ENCODE assay signal across 8 cellular contexts in the genomic region with DNA sequence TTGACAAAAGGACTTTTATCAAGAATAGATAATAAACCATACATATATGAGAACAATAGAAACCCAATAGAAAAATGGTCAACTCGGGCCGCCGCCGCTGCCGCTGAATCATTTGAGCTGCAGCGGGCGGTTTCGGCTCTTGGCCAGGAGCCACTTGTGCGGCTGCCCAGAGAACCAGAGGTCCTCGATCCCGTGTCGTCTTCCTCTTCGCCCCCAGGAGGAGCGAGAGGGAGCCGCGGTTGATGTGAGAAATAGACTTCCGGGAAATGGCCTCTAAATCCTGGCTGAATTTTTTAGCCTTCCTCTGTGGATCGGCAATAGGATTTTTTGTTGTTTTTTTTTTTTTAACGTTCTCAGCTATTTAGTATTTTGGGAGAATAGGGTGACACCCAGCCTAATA. TPM values are rescaled to one million over a fixed set of nuclear protein-coding genes. Genes with fewer than 3 reads are reported as not detected.
A peak's percentile ranks its signal among the peaks of the same experiment; 100 is the strongest.
DNase-seq lines count a peak whose midpoint lies in the region; ATAC-seq, FAIRE-seq and TF ChIP-seq lines count a peak whose summit lies in the region.

No MANE protein-coding gene starts in this region.

- intact Hi-C loops in natural killer cell (cut with micrococcal nuclease): no loop called here

- TF ChIP-seq EP300 in upper lobe of left lung (IDR thresholded peaks at IDR 0.05): no peak

- no peak for TF ChIP-seq CTCF in foreskin fibroblast (IDR thresholded peaks at IDR 0.05; ENCODE audit: low read depth, low read length)
- no peak for TF ChIP-seq CTCF in natural killer cell (IDR thresholded peaks at IDR 0.05)
- no peak for TF ChIP-seq CTCF in upper lobe of left lung (IDR thresholded peaks at IDR 0.05)

- H3K9me3 Mint-ChIP-seq in activated T-cell treated with anti-CD3 and anti-CD28 coated beads, Interleukin-2, amount 50 U/mL, for 4 hours: no peaks in the 10 kb centered on the region
- no peaks in the 10 kb centered on the region for H3K9me3 Mint-ChIP-seq in natural killer cell

- no peaks in the 10 kb centered on the region for H3K36me3 ChIP-seq in upper lobe of left lung

- H3K27ac ChIP-seq in upper lobe of left lung: no peak overlapping the region

- ATAC-seq in activated T-cell treated with anti-CD3 and anti-CD28 coated beads, Interleukin-2, amount 50 U/mL, for 4 hours: peak; percentile 48 to 52
- ATAC-seq in natural killer cell (peak; percentile 48 to 69 (median 65)), upper lobe of left lung (ENCODE audit: low FRiP score in 2 of 2) (peak; percentile 78 to 95), GM19324 (IDR thresholded peaks at IDR 0.05; ENCODE audit: low FRiP score, unreplicated experiment) (no peak)

- peaks cover 4% of the 10 kb centered on the region for H3K27me3 Mint-ChIP-seq in activated T-cell treated with anti-CD3 and anti-CD28 coated beads, Interleukin-2, amount 50 U/mL, for 4 hours (ENCODE audit: low read depth)
- H3K27me3 Mint-ChIP-seq in natural killer cell (ENCODE audit: low read depth in 2 of 2): peaks cover 11 to 26% of the 10 kb centered on the region in 2 donors

- H3K4me3 ChIP-seq in foreskin fibroblast (ENCODE audit: low read depth in 1 of 2, low read length in 2 of 2) (peak overlapping the region; percentile 24 to 50), upper lobe of left lung (peak overlapping the region in 2 of 4 donors; percentile 17 to 29)

- DNase-seq in COLO668 (lab: John Stamatoyannopoulos, UW; ENCODE audit: unreplicated experiment): peak; percentile 83
- peak; percentile 29 for DNase-seq in H54 (ENCODE audit: insufficient read length, low spot score)
- DNase-seq in NCI-H2196 (lab: John Stamatoyannopoulos, UW; ENCODE audit: unreplicated experiment): peak; percentile 68
- DNase-seq in activated T-cell treated with anti-CD3 and anti-CD28 coated beads, Interleukin-2, amount 50 U/mL, for 4 hours: no peak
- DNase-seq in foreskin fibroblast: peak; percentile 69 to 89
- no peak for DNase-seq in natural killer cell
- DNase-seq in upper lobe of left lung: peak; percentile 76 to 89

- peak; percentile 87 for FAIRE-seq in H54 (lab: Jason Lieb, UNC)

- H3K36me3 Mint-ChIP-seq in activated T-cell treated with anti-CD3 and anti-CD28 coated beads, Interleukin-2, amount 50 U/mL, for 4 hours (ENCODE audit: insufficient read depth): no peaks in the 10 kb centered on the region
- H3K36me3 Mint-ChIP-seq in natural killer cell: no peaks in the 10 kb centered on the region

- H3K27me3 ChIP-seq in upper lobe of left lung: no peaks in the 10 kb centered on the region

- peak overlapping the region; percentile 59 for H3K4me3 Mint-ChIP-seq in activated T-cell treated with anti-CD3 and anti-CD28 coated beads, Interleukin-2, amount 50 U/mL, for 4 hours
- H3K4me3 Mint-ChIP-seq in natural killer cell: peak overlapping the region; percentile 87

- no peaks in the 10 kb centered on the region for H3K9me3 ChIP-seq in upper lobe of left lung

- TF ChIP-seq POLR2A in H54 (IDR thresholded peaks at IDR 0.05; ENCODE audit: low read depth, low read length): no peak
- no peak for TF ChIP-seq POLR2A in upper lobe of left lung (IDR thresholded peaks at IDR 0.05)

- 2 to 6% methylated on average over 19 of the region's 19 CpGs for WGBS in upper lobe of left lung, 2 donors

- peaks cover 18% of the 10 kb centered on the region for H3K4me1 Mint-ChIP-seq in activated T-cell treated with anti-CD3 and anti-CD28 coated beads, Interleukin-2, amount 50 U/mL, for 4 hours (ENCODE audit: low read depth)
- peaks cover 22 to 23% of the 10 kb centered on the region in 2 donors for H3K4me1 Mint-ChIP-seq in natural killer cell

- peaks cover 0 to 11% (median 7%) of the 10 kb centered on the region in 4 donors for H3K4me1 ChIP-seq in upper lobe of left lung

- H3K27ac Mint-ChIP-seq in natural killer cell: no peak overlapping the region

RNA-seq across cellular contexts. Expression of a gene that starts 44.8 kb away (rescaled TPM):
- total RNA-seq in activated T-cell treated with anti-CD3 and anti-CD28 coated beads, Interleukin-2, amount 50 U/mL, for 4 hours: 100 to 1,000 TPM in 1 of 3 donors, 10 to 100 TPM in 2; 94.5 to 103 (median 95.3) TPM
- total RNA-seq in natural killer cell (10 to 100 TPM; 88.5 to 99.4 (median 95.4) TPM), upper lobe of left lung (10 to 100 TPM; 22.9 to 57.1 (median 48.2) TPM)

Comparison
In these comparisons a context has a peak if more than half of its experiments do, and no peak if none do; other contexts are left out.
1. DNase-seq: peak in COLO668 (single experiment), H54 (single experiment), NCI-H2196 (single experiment), foreskin fibroblast (2 of 2) and upper lobe of left lung (2 of 2); none in activated T-cell treated with anti-CD3 and anti-CD28 coated beads, Interleukin-2, amount 50 U/mL, for 4 hours (single experiment) and natural killer cell (single experiment).